ENCODE assay signal across 34 cellular contexts in the genomic region with DNA sequence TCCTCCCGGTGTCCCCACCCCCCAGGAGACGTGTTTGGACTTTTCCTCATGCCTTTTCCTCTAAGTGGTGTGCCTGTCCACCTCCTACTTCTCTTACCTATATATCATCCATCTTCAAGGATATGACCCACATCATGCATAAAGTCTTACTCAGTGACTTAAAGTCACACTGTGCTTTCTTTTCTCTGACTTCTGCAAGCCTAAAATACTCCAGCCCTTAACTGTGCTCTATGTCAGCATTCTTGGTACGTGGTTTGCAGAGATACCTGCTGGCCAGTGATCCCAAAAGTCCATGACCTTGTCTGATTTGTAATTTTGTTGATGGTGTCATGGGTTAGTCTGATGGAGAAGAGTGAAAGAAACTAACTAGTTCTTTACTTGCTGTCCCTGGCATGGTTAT.
"Had no signal": no experiment of that assay in that cellular context is flagged by ENCODE, and none has a peak within 500 bp of the region (broad histone marks: within the 10 kb centered on the region; RNA-seq: fewer than 3 reads in every experiment).

No MANE protein-coding gene starts in this region.

- H3K36me3 ChIP-seq: adrenal gland, esophagus squamous epithelium, gastroesophageal sphincter had no signal

- H3K27me3 ChIP-seq: adrenal gland, body of pancreas, esophagus squamous epithelium, gastroesophageal sphincter had no signal

- H3K9me3 ChIP-seq: adrenal gland, body of pancreas, esophagus squamous epithelium, gastroesophageal sphincter had no signal

- H3K4me3 Mint-ChIP-seq: activated CD4-positive, alpha-beta memory T cell treated with anti-CD3 and anti-CD28 coated beads for 36 hours; activated CD4-positive, alpha-beta T cell treated with anti-CD3 and anti-CD28 coated beads for 36 hours; activated CD4-positive, alpha-beta T cell treated with anti-CD3 and anti-CD28 coated beads, Interleukin-2, amount 10 ng/mL, durations not matched to agents 24 days and 14 days; activated CD8-positive, alpha-beta memory T cell treated with anti-CD3 and anti-CD28 coated beads, Interleukin-2, amount 10 ng/mL, durations not matched to agents 7 days and 5 days; activated CD8-positive, alpha-beta T cell treated with anti-CD3 and anti-CD28 coated beads, Interleukin-2, amount 10 ng/mL, durations not matched to agents 7 days and 5 days; activated naive CD4-positive, alpha-beta T cell treated with anti-CD3 and anti-CD28 coated beads for 36 hours; activated naive CD4-positive, alpha-beta T cell treated with anti-CD3 and anti-CD28 coated beads, Interleukin-2, amount 50 U/mL, for 24 hours; activated naive CD8-positive, alpha-beta T cell treated with anti-CD3 and anti-CD28 coated beads for 36 hours; activated naive CD8-positive, alpha-beta T cell treated with anti-CD3 and anti-CD28 coated beads, Interleukin-2, amount 50 U/mL, for 24 hours; activated T-helper 1 cell treated with anti-CD3 and anti-CD28 coated beads, Interleukin-12 subunit alpha, Interleukin-12 subunit beta, Interleukin-2, Interleukin-4 antibody, amounts not matched to agents 30 ng/mL and 10 ng/mL and 1 ng/mL, durations not matched to agents 14 hours and 24 hours and 36 hours; effector memory CD8-positive, alpha-beta T cell; T-helper 17 cell; T-helper 2 cell treated with Interferon-gamma antibody and Interleukin-4, amounts not matched to agents 5 μg/mL and 100 μg/mL, for 36 hours had no signal

- H3K4me1 ChIP-seq: adrenal gland, body of pancreas, esophagus squamous epithelium, gastroesophageal sphincter had no signal

- FAIRE-seq: colon had no signal

- H3K27ac ChIP-seq: adrenal gland, body of pancreas, esophagus squamous epithelium, gastroesophageal sphincter had no signal

- DNase-seq: activated CD4-positive, alpha-beta memory T cell treated with anti-CD3 and anti-CD28 coated beads for 36 hours; activated CD4-positive, alpha-beta T cell treated with anti-CD3 and anti-CD28 coated beads for 36 hours; activated CD4-positive, alpha-beta T cell treated with anti-CD3 and anti-CD28 coated beads, Interleukin-2, amount 10 ng/mL, durations not matched to agents 24 days and 14 days; activated CD4-positive, CD25-positive, alpha-beta regulatory T cell; activated CD4-positive, CD25-positive, alpha-beta regulatory T cell treated with anti-CD3 and anti-CD28 coated beads, Interleukin-2, amount 50 U/mL, for 72 hours; activated CD8-positive, alpha-beta memory T cell treated with anti-CD3 and anti-CD28 coated beads, Interleukin-2, amount 10 ng/mL, durations not matched to agents 7 days and 5 days; activated CD8-positive, alpha-beta memory T cell treated with anti-CD3 and anti-CD28 coated beads, Interleukin-2, amount 50 U/mL, for 4 hours; activated CD8-positive, alpha-beta T cell treated with anti-CD3 and anti-CD28 coated beads, Interleukin-2, amount 10 ng/mL, durations not matched to agents 7 days and 5 days; activated effector memory CD4-positive, alpha-beta T cell treated with anti-CD3 and anti-CD28 coated beads, Interleukin-2, amount 50 U/mL, for 16 hours; activated naive CD4-positive, alpha-beta T cell treated with anti-CD3 and anti-CD28 coated beads for 36 hours; activated naive CD8-positive, alpha-beta T cell treated with anti-CD3 and anti-CD28 coated beads for 36 hours; activated naive CD8-positive, alpha-beta T cell treated with anti-CD3 and anti-CD28 coated beads, Interleukin-2, amount 50 U/mL, for 24 hours; activated T-cell treated with anti-CD3 and anti-CD28 coated beads, Interleukin-2, amount 50 U/mL, for 1 hour; activated T-cell treated with anti-CD3 and anti-CD28 coated beads, Interleukin-2, amount 50 U/mL, for 48 hours; adrenal gland; amygdala; aorta; body of pancreas; caudate nucleus; cortex of kidney; dermis blood vessel endothelial cell; effector CD4-positive, alpha-beta T cell; effector memory CD8-positive, alpha-beta T cell; esophagus squamous epithelium; foreskin melanocyte; head of caudate nucleus; T-helper 1 cell; T-helper 17 cell had no signal

- H3K27ac Mint-ChIP-seq: activated CD4-positive, alpha-beta memory T cell treated with anti-CD3 and anti-CD28 coated beads for 36 hours; activated CD4-positive, alpha-beta T cell treated with anti-CD3 and anti-CD28 coated beads for 36 hours; activated CD4-positive, alpha-beta T cell treated with anti-CD3 and anti-CD28 coated beads, Interleukin-2, amount 10 ng/mL, durations not matched to agents 24 days and 14 days; activated CD8-positive, alpha-beta memory T cell treated with anti-CD3 and anti-CD28 coated beads, Interleukin-2, amount 10 ng/mL, durations not matched to agents 7 days and 5 days; activated CD8-positive, alpha-beta T cell treated with anti-CD3 and anti-CD28 coated beads, Interleukin-2, amount 10 ng/mL, durations not matched to agents 7 days and 5 days; activated naive CD4-positive, alpha-beta T cell treated with anti-CD3 and anti-CD28 coated beads for 36 hours; activated naive CD4-positive, alpha-beta T cell treated with anti-CD3 and anti-CD28 coated beads, Interleukin-2, amount 50 U/mL, for 24 hours; activated naive CD8-positive, alpha-beta T cell treated with anti-CD3 and anti-CD28 coated beads for 36 hours; activated naive CD8-positive, alpha-beta T cell treated with anti-CD3 and anti-CD28 coated beads, Interleukin-2, amount 50 U/mL, for 24 hours; activated T-helper 1 cell treated with anti-CD3 and anti-CD28 coated beads, Interleukin-12 subunit alpha, Interleukin-12 subunit beta, Interleukin-2, Interleukin-4 antibody, amounts not matched to agents 30 ng/mL and 10 ng/mL and 1 ng/mL, durations not matched to agents 14 hours and 24 hours and 36 hours; activated T-helper 2 cell treated with anti-CD3 and anti-CD28 coated beads, Interferon-gamma antibody, Interleukin-2, Interleukin-4, amounts not matched to agents 10 μg/mL and 5 μg/mL and 100 μg/mL, durations not matched to agents 14 hours and 24 hours and 36 hours; effector memory CD8-positive, alpha-beta T cell; T-helper 17 cell; T-helper 2 cell treated with Interferon-gamma antibody and Interleukin-4, amounts not matched to agents 5 μg/mL and 100 μg/mL, for 36 hours had no signal

- H3K4me1 Mint-ChIP-seq: activated CD4-positive, alpha-beta T cell treated with anti-CD3 and anti-CD28 coated beads, Interleukin-2, amount 10 ng/mL, durations not matched to agents 24 days and 14 days; activated CD8-positive, alpha-beta memory T cell treated with anti-CD3 and anti-CD28 coated beads, Interleukin-2, amount 10 ng/mL, durations not matched to agents 7 days and 5 days; activated naive CD4-positive, alpha-beta T cell treated with anti-CD3 and anti-CD28 coated beads, Interleukin-2, amount 50 U/mL, for 24 hours; activated naive CD8-positive, alpha-beta T cell treated with anti-CD3 and anti-CD28 coated beads for 36 hours; activated naive CD8-positive, alpha-beta T cell treated with anti-CD3 and anti-CD28 coated beads, Interleukin-2, amount 50 U/mL, for 24 hours; T-helper 17 cell had no signal

- H3K4me3 ChIP-seq: adrenal gland, body of pancreas, esophagus squamous epithelium, gastroesophageal sphincter had no signal

- H3K36me3 Mint-ChIP-seq: activated CD4-positive, alpha-beta memory T cell treated with anti-CD3 and anti-CD28 coated beads for 36 hours; activated CD8-positive, alpha-beta memory T cell treated with anti-CD3 and anti-CD28 coated beads, Interleukin-2, amount 10 ng/mL, durations not matched to agents 7 days and 5 days; activated naive CD8-positive, alpha-beta T cell treated with anti-CD3 and anti-CD28 coated beads for 36 hours had no signal

- ATAC-seq: activated CD4-positive, alpha-beta T cell treated with anti-CD3 and anti-CD28 coated beads for 36 hours; activated CD8-positive, alpha-beta memory T cell treated with anti-CD3 and anti-CD28 coated beads, Interleukin-2, amount 10 ng/mL, durations not matched to agents 7 days and 5 days; activated CD8-positive, alpha-beta T cell treated with anti-CD3 and anti-CD28 coated beads, Interleukin-2, amount 10 ng/mL, durations not matched to agents 7 days and 5 days; activated naive CD8-positive, alpha-beta T cell treated with anti-CD3 and anti-CD28 coated beads, Interleukin-2, amount 50 U/mL, for 24 hours; body of pancreas; effector memory CD8-positive, alpha-beta T cell; gastroesophageal sphincter; T-helper 17 cell had no signal

- H3K27me3 Mint-ChIP-seq: activated CD4-positive, alpha-beta memory T cell treated with anti-CD3 and anti-CD28 coated beads for 36 hours; activated CD4-positive, alpha-beta T cell treated with anti-CD3 and anti-CD28 coated beads for 36 hours; activated CD8-positive, alpha-beta memory T cell treated with anti-CD3 and anti-CD28 coated beads, Interleukin-2, amount 10 ng/mL, durations not matched to agents 7 days and 5 days; activated naive CD4-positive, alpha-beta T cell treated with anti-CD3 and anti-CD28 coated beads, Interleukin-2, amount 50 U/mL, for 24 hours; activated naive CD8-positive, alpha-beta T cell treated with anti-CD3 and anti-CD28 coated beads for 36 hours; activated naive CD8-positive, alpha-beta T cell treated with anti-CD3 and anti-CD28 coated beads, Interleukin-2, amount 50 U/mL, for 24 hours; effector memory CD8-positive, alpha-beta T cell; T-helper 17 cell had no signal

- H3K9me3 Mint-ChIP-seq: activated CD4-positive, alpha-beta memory T cell treated with anti-CD3 and anti-CD28 coated beads for 36 hours; activated naive CD4-positive, alpha-beta T cell treated with anti-CD3 and anti-CD28 coated beads for 36 hours; activated naive CD4-positive, alpha-beta T cell treated with anti-CD3 and anti-CD28 coated beads, Interleukin-2, amount 50 U/mL, for 24 hours; activated naive CD8-positive, alpha-beta T cell treated with anti-CD3 and anti-CD28 coated beads for 36 hours; activated naive CD8-positive, alpha-beta T cell treated with anti-CD3 and anti-CD28 coated beads, Interleukin-2, amount 50 U/mL, for 24 hours; activated T-helper 1 cell treated with anti-CD3 and anti-CD28 coated beads, Interleukin-12 subunit alpha, Interleukin-12 subunit beta, Interleukin-2, Interleukin-4 antibody, amounts not matched to agents 30 ng/mL and 10 ng/mL and 1 ng/mL, durations not matched to agents 14 hours and 24 hours and 36 hours had no signal
